Comparison of ENCODE assay signal across 10 cellular contexts in the genomic region with DNA sequence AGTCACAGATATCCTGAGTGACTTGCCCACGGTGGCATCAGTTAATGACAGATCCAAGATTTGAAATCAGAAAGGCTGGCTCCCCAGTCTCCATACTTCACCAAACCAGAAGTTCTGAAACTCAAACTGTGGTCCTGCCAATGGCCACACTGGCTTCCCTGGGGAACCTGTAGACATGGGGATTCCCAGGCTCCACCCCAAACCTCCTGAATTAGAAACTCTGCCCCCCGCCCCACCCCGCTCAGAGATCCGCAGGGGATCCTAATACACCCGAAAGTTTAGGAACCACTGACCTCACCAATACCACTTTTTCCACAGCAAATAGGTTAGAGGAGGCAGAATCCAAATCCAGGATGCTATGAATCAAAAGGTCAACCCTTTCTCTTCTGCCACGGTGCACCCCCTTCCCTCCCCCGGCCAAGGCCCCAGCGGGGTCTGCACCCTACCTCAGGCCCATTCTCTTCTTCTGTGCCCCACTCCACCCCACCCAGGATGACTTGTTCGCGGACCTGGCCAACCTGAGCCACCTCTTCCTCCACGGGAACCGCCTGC. TPM values are rescaled to one million over a fixed set of nuclear protein-coding genes. Genes with fewer than 3 reads are reported as not detected.
DNase-seq lines count a peak whose midpoint lies in the region; ATAC-seq and TF ChIP-seq lines count a peak whose summit lies in the region.
"Had no signal": no experiment of that assay in that cellular context is flagged by ENCODE, and none has a peak within 500 bp of the region (broad histone marks: within the 10 kb centered on the region; RNA-seq: fewer than 3 reads in every experiment).

No MANE protein-coding gene starts in this region.

- H3K36me3 ChIP-seq in OCI-LY3 (replicated peaks; ENCODE audit: low read depth, low read length) (no peaks in the 10 kb centered on the region), gastroesophageal sphincter (no peaks in the 10 kb centered on the region)

- H3K36me3 Mint-ChIP-seq in stimulated activated effector memory CD8-positive, alpha-beta T cell treated with anti-CD3 and anti-CD28 coated beads, Interleukin-12 subunit alpha, Interleukin-12 subunit beta, amount 100 ng/mL, for 72 hours, result no peaks in the 10 kb centered on the region
- H3K36me3 Mint-ChIP-seq: activated naive CD4-positive, alpha-beta T cell treated with anti-CD3 and anti-CD28 coated beads, Interleukin-2, amount 50 U/mL, for 72 hours had no signal

- H3K9me3 Mint-ChIP-seq in stimulated activated effector memory CD8-positive, alpha-beta T cell treated with anti-CD3 and anti-CD28 coated beads, Interleukin-12 subunit alpha, Interleukin-12 subunit beta, amount 100 ng/mL, for 72 hours, result no peaks in the 10 kb centered on the region
- H3K9me3 Mint-ChIP-seq: activated naive CD4-positive, alpha-beta T cell treated with anti-CD3 and anti-CD28 coated beads, Interleukin-2, amount 50 U/mL, for 72 hours had no signal

- peak overlapping the region; percentile 71 for H3K4me3 Mint-ChIP-seq in stimulated activated effector memory CD8-positive, alpha-beta T cell treated with anti-CD3 and anti-CD28 coated beads, Interleukin-12 subunit alpha, Interleukin-12 subunit beta, amount 100 ng/mL, for 72 hours

- no peak for TF ChIP-seq CTCF in OCI-LY3 (IDR thresholded peaks at IDR 0.05; ENCODE audit: low read depth, low read length)
- no peak for TF ChIP-seq CTCF in gastroesophageal sphincter (IDR thresholded peaks at IDR 0.05)

- TF ChIP-seq EP300 in gastroesophageal sphincter (IDR thresholded peaks at IDR 0.05), result no peak

- H3K4me3 ChIP-seq in OCI-LY3 (ENCODE audit: low read length) (peak overlapping the region; percentile 82), gastroesophageal sphincter (peak overlapping the region; percentile 32 to 60)

- H3K4me1 Mint-ChIP-seq in stimulated activated effector memory CD8-positive, alpha-beta T cell treated with anti-CD3 and anti-CD28 coated beads, Interleukin-12 subunit alpha, Interleukin-12 subunit beta, amount 100 ng/mL, for 72 hours, result peaks cover 35% of the 10 kb centered on the region

- H3K9me3 ChIP-seq in OCI-LY3 (ENCODE audit: insufficient read depth, low read length), result no peaks in the 10 kb centered on the region
- no peaks in the 10 kb centered on the region for H3K9me3 ChIP-seq in gastroesophageal sphincter

- peak overlapping the region; percentile 67 for H3K27ac Mint-ChIP-seq in stimulated activated effector memory CD8-positive, alpha-beta T cell treated with anti-CD3 and anti-CD28 coated beads, Interleukin-12 subunit alpha, Interleukin-12 subunit beta, amount 100 ng/mL, for 72 hours

- H3K27me3 ChIP-seq in OCI-LY3 (ENCODE audit: low read depth, low read length) (no peaks in the 10 kb centered on the region), gastroesophageal sphincter (peaks cover 70% of the 10 kb centered on the region)

- H4K20me1 ChIP-seq in OCI-LY3 (ENCODE audit: insufficient read depth, low read length), result no peaks in the 10 kb centered on the region; the same call in 1 of the 2 replicates

- no peak for TF ChIP-seq POLR2A in gastroesophageal sphincter (IDR thresholded peaks at IDR 0.05)

- H3K4me1 ChIP-seq in OCI-LY3 (ENCODE audit: low read length), result peaks cover 57% of the 10 kb centered on the region
- H3K4me1 ChIP-seq in gastroesophageal sphincter, result peaks cover 0 to 17% (median 8%) of the 10 kb centered on the region in 3 donors

- 30 to 50% methylated on average over 1 to 6 of the region's 12 CpGs for WGBS in gastroesophageal sphincter (ENCODE audit: low coverage in 1 of 2), 2 donors

- ATAC-seq in GM19463 (IDR thresholded peaks at IDR 0.05; ENCODE audit: unreplicated experiment) (peak; percentile 22), gastroesophageal sphincter (no peak), HG03139 (IDR thresholded peaks at IDR 0.05; ENCODE audit: unreplicated experiment) (no peak), HG03469 (IDR thresholded peaks at IDR 0.05; ENCODE audit: unreplicated experiment) (no peak)
- ATAC-seq in stimulated activated effector memory CD8-positive, alpha-beta T cell treated with anti-CD3 and anti-CD28 coated beads, Interleukin-12 subunit alpha, Interleukin-12 subunit beta, amount 100 ng/mL, for 72 hours, result no peak

- no peaks in the 10 kb centered on the region; the same call in 1 of the 2 replicates for H3K79me2 ChIP-seq in OCI-LY3 (ENCODE audit: low read length)

- DNase-seq in stimulated activated effector memory CD8-positive, alpha-beta T cell treated with anti-CD3 and anti-CD28 coated beads, Interleukin-12 subunit alpha, Interleukin-12 subunit beta, amount 100 ng/mL, for 72 hours (ENCODE audit: low spot score in 2 of 2), result no peak
- DNase-seq in stimulated activated CD4-positive, alpha-beta T cell treated with anti-CD3 and anti-CD28 coated beads, Interleukin-4, amount 100 ng/mL, for 4 hours, result no peak
- no peak for DNase-seq in pons (ENCODE audit: low spot score)
- DNase-seq: NCI-H748 treated with DMSO at 0.1 percent for 48 hours had no signal

- peak overlapping the region; percentile 87 for H3K9ac ChIP-seq in OCI-LY3 (ENCODE audit: low read length)

- H3K27ac ChIP-seq in OCI-LY3 (ENCODE audit: low read length), result peak overlapping the region; percentile 50
- H3K27ac ChIP-seq in gastroesophageal sphincter, result peak overlapping the region in 1 of 4 donors; percentile 65

- H2AFZ ChIP-seq in OCI-LY3 (ENCODE audit: low read depth, low read length), result peak overlapping the region; percentile 42

- H3K4me2 ChIP-seq in OCI-LY3 (ENCODE audit: low read length), result peak overlapping the region; percentile 88

RNA-seq across cellular contexts. Expression of a gene that starts 15.4 kb away (rescaled TPM):
- 1 to 10 TPM in 1 of 4 donors, under 1 TPM in 2, not detected in 1; 0.12 to 2.3 (median 0.27) TPM for total RNA-seq in gastroesophageal sphincter

RNA-seq across cellular contexts. Expression of a gene that starts 39.8 kb away (rescaled TPM):
- 10 to 100 TPM; 14.8 to 36.6 (median 19.7) TPM for total RNA-seq in gastroesophageal sphincter

RNA-seq across cellular contexts. Expression of a gene that starts 48.8 kb away (rescaled TPM):
- 10 to 100 TPM; 40.9 to 75.9 (median 60.0) TPM for total RNA-seq in gastroesophageal sphincter

RNA-seq across cellular contexts. Expression of a gene that starts 54.8 kb away (rescaled TPM):
- total RNA-seq in gastroesophageal sphincter, result 10 to 100 TPM; 23.5 to 29.0 (median 27.9) TPM
